2 cellular contexts compared by ENCODE assay signal in genomic region chr22:31603081-31603525, GRCh38.
TF ChIP-seq lines count a peak whose summit lies in the region.

No MANE protein-coding gene starts in this region.

TF ChIP-seq in SK-N-SH, 30 proteins besides CTCF, POLR2A, EP300 and RAD21 (continued from another document):
- TF ChIP-seq TAF1 (IDR thresholded peaks at IDR 0.05; ENCODE audit: borderline replicate concordance, low read depth, low read length) (no peak), ZBTB33 (IDR thresholded peaks at IDR 0.05; ENCODE audit: borderline replicate concordance, low read depth) (no peak), YY1 (IDR thresholded peaks at IDR 0.05; ENCODE audit: low read depth) (no peak), FOXM1 (IDR thresholded peaks at IDR 0.05; ENCODE audit: low read depth) (no peak), RFX5 (IDR thresholded peaks at IDR 0.05; ENCODE audit: low read length) (no peak), FOXJ3 (CRISPR knock-in tag; IDR thresholded peaks at IDR 0.05) (no peak)

TF ChIP-seq in SK-N-SH treated with all-trans-retinoic acid at 6 μM for 48 hours, 23 proteins besides CTCF, POLR2A, EP300 and RAD21 (continued from another document):
- TF ChIP-seq CSRNP3 (CRISPR knock-in tag; IDR thresholded peaks at IDR 0.05) (no peak), ESRRG (CRISPR knock-in tag; IDR thresholded peaks at IDR 0.05) (no peak), SNAI2 (CRISPR knock-in tag; IDR thresholded peaks at IDR 0.05) (no peak), ZNF70 (CRISPR knock-in tag; IDR thresholded peaks at IDR 0.05) (no peak), GLIS3 (CRISPR knock-in tag; IDR thresholded peaks at IDR 0.05) (no peak), CSDC2 (CRISPR knock-in tag; IDR thresholded peaks at IDR 0.05) (no peak), OSR1 (CRISPR knock-in tag; IDR thresholded peaks at IDR 0.05) (no peak)
